In genomic region chr9:6907772-6908381, GRCh38 we compare ENCODE assay signal across 9 cellular contexts.
DNase-seq lines count a peak whose midpoint lies in the region; ATAC-seq and TF ChIP-seq lines count a peak whose summit lies in the region.
"Had no signal": no experiment of that assay in that cellular context is flagged by ENCODE, and none has a peak within 500 bp of the region (broad histone marks: within the 10 kb centered on the region; RNA-seq: fewer than 3 reads in every experiment).

No MANE protein-coding gene starts in this region.

- no peaks in the 10 kb centered on the region for H3K79me2 ChIP-seq in DOHH2 (ENCODE audit: control insufficient read depth, low read length)
- H3K79me2 ChIP-seq in Loucy (ENCODE audit: insufficient read depth, low read length), result no peaks in the 10 kb centered on the region

- in situ Hi-C loops in brain microvascular endothelial cell (cut with HindIII; ENCODE audit: low pct_ligation_motif_present, low sequenced_read_pairs), result no loop called here

- no peak for ATAC-seq in GM21447 (IDR thresholded peaks at IDR 0.05; ENCODE audit: unreplicated experiment)
- no peak for ATAC-seq in activated T-cell treated with anti-CD3 and anti-CD28 coated beads, Interleukin-2, amount 50 U/mL, for 72 hours (replicated peaks in 1 of 2)

- no peak overlapping the region for H3K4me3 ChIP-seq in DOHH2 (ENCODE audit: low read length)
- H3K4me3 ChIP-seq in Loucy (ENCODE audit: low read length, poor library complexity, severe bottlenecking), result no peak overlapping the region
- H3K4me3 ChIP-seq in brain microvascular endothelial cell (ENCODE audit: low read depth, low read length), result no peak overlapping the region
- no peak overlapping the region for H3K4me3 ChIP-seq in sigmoid colon

- 75 to 85% methylated on average over 4 of the region's 4 CpGs for WGBS in sigmoid colon, 2 donors

- H3K9me2 ChIP-seq in DOHH2 (replicated peaks; ENCODE audit: control insufficient read depth, low read length) (no peaks in the 10 kb centered on the region), Loucy (replicated peaks; ENCODE audit: low read depth, low read length) (no peaks in the 10 kb centered on the region)

- no peaks in the 10 kb centered on the region for H3K36me3 Mint-ChIP-seq in activated T-cell treated with anti-CD3 and anti-CD28 coated beads, Interleukin-2, amount 50 U/mL, for 72 hours (ENCODE audit: insufficient read depth in 2 of 2)

- H3K27ac ChIP-seq in DOHH2 (ENCODE audit: low read depth, low read length), result no peak overlapping the region
- no peak overlapping the region for H3K27ac ChIP-seq in brain microvascular endothelial cell
- H3K27ac ChIP-seq in sigmoid colon, result no peak overlapping the region

- H3K27me3 ChIP-seq in DOHH2 (ENCODE audit: control insufficient read depth, low read length) (no peaks in the 10 kb centered on the region), Loucy (ENCODE audit: insufficient read depth, low read length, poor library complexity, severe bottlenecking) (no peaks in the 10 kb centered on the region), brain microvascular endothelial cell (replicated peaks) (no peaks in the 10 kb centered on the region), sigmoid colon (no peaks in the 10 kb centered on the region)

- no peaks in the 10 kb centered on the region for H3K27me3 Mint-ChIP-seq in activated T-cell treated with anti-CD3 and anti-CD28 coated beads, Interleukin-2, amount 50 U/mL, for 72 hours (ENCODE audit: low read depth)
- H3K27me3 Mint-ChIP-seq: IgD-negative memory B cell had no signal

- H3K4me1 Mint-ChIP-seq in activated T-cell treated with anti-CD3 and anti-CD28 coated beads, Interleukin-2, amount 50 U/mL, for 72 hours (ENCODE audit: low read depth), result peaks cover 4% of the 10 kb centered on the region

- H4K20me1 ChIP-seq in DOHH2 (ENCODE audit: control insufficient read depth, insufficient read depth, low read depth, low read length) (peaks cover 3% of the 10 kb centered on the region; the same call in 1 of the 2 replicates), Loucy (ENCODE audit: insufficient read depth, low read length, poor library complexity, severe bottlenecking) (no peaks in the 10 kb centered on the region)

- H3F3A ChIP-seq in DOHH2 (ENCODE audit: control insufficient read depth, insufficient read depth) (no peaks in the 10 kb centered on the region; the same call in 1 of the 2 replicates), Loucy (ENCODE audit: low read depth) (no peaks in the 10 kb centered on the region)

- H3K9me3 ChIP-seq in DOHH2 (ENCODE audit: control insufficient read depth, insufficient read depth, low read length) (no peaks in the 10 kb centered on the region), Loucy (ENCODE audit: insufficient read depth, low read depth, low read length) (no peaks in the 10 kb centered on the region), sigmoid colon (no peaks in the 10 kb centered on the region)

- TF ChIP-seq CTCF in DOHH2 (IDR thresholded peaks at IDR 0.05; ENCODE audit: low read depth, low read length, poor library complexity, severe bottlenecking) (peak; percentile 45), Loucy (conservative IDR thresholded peaks at IDR 0.05; ENCODE audit: low read length) (peak; percentile 77), brain microvascular endothelial cell (IDR thresholded peaks at IDR 0.05; ENCODE audit: low read depth, low read length, missing control alignments) (peak; percentile 70), sigmoid colon (IDR thresholded peaks at IDR 0.05) (peak in 1 of 4 experiments; percentile 49)

- TF ChIP-seq EP300 in sigmoid colon (IDR thresholded peaks at IDR 0.05), result no peak

- H3K9me3 Mint-ChIP-seq in activated T-cell treated with anti-CD3 and anti-CD28 coated beads, Interleukin-2, amount 50 U/mL, for 72 hours, result no peaks in the 10 kb centered on the region
- H3K9me3 Mint-ChIP-seq: IgD-negative memory B cell had no signal

- DNase-seq in brain microvascular endothelial cell, result peak; percentile 24
- peak; percentile 51 for DNase-seq in myocyte (ENCODE audit: low read depth)
- no peak for DNase-seq in activated effector memory CD4-positive, alpha-beta T cell treated with Interleukin-2 at 50 U/mL for 16 hours
- no peak for DNase-seq in sigmoid colon
- DNase-seq in activated T-cell treated with anti-CD3 and anti-CD28 coated beads, Interleukin-2, amount 50 U/mL, for 72 hours, result no peak

- no peak overlapping the region for H3K4me3 Mint-ChIP-seq in activated T-cell treated with anti-CD3 and anti-CD28 coated beads, Interleukin-2, amount 50 U/mL, for 72 hours
- H3K4me3 Mint-ChIP-seq: IgD-negative memory B cell had no signal

- H3K9ac ChIP-seq in Loucy (ENCODE audit: low read depth, low read length, poor library complexity, severe bottlenecking), result no peak overlapping the region

- H2AFZ ChIP-seq in Loucy (ENCODE audit: low read length), result no peak overlapping the region

- no peak for TF ChIP-seq POLR2A in sigmoid colon (IDR thresholded peaks at IDR 0.05)

- H3K4me1 ChIP-seq in DOHH2 (ENCODE audit: control insufficient read depth, low read length) (peaks cover 4% of the 10 kb centered on the region; the same call in 1 of the 2 replicates), Loucy (ENCODE audit: insufficient read depth, low read length, poor library complexity, severe bottlenecking) (peaks cover 9% of the 10 kb centered on the region), sigmoid colon (peaks cover 0 to 9% (median 6%) of the 10 kb centered on the region in 4 donors)

- H3K27ac Mint-ChIP-seq in activated T-cell treated with anti-CD3 and anti-CD28 coated beads, Interleukin-2, amount 50 U/mL, for 72 hours, result no peak overlapping the region
- H3K27ac Mint-ChIP-seq: IgD-negative memory B cell had no signal

- H3K36me3 ChIP-seq in DOHH2 (ENCODE audit: control insufficient read depth, low read length) (no peaks in the 10 kb centered on the region), Loucy (ENCODE audit: insufficient read depth, low read length) (peaks cover 2% of the 10 kb centered on the region; the same call in 1 of the 2 replicates), brain microvascular endothelial cell (replicated peaks) (no peaks in the 10 kb centered on the region), sigmoid colon (no peaks in the 10 kb centered on the region)

- intact Hi-C loops in sigmoid colon (cut with DNase I), result no loop called here

- H3K4me2 ChIP-seq in DOHH2 (ENCODE audit: low read length) (no peak overlapping the region), Loucy (ENCODE audit: low read depth, low read length, poor library complexity, severe bottlenecking) (no peak overlapping the region)

Comparison
In these comparisons a context has a peak if more than half of its experiments do, and no peak if none do; other contexts are left out.
1. DNase-seq: peak in brain microvascular endothelial cell (single experiment) and myocyte (single experiment); none in activated effector memory CD4-positive, alpha-beta T cell treated with Interleukin-2 at 50 U/mL for 16 hours (single experiment), sigmoid colon (single experiment) and activated T-cell treated with anti-CD3 and anti-CD28 coated beads, Interleukin-2, amount 50 U/mL, for 72 hours (0 of 2).